ENCODE assay signal across 23 cellular contexts in the genomic region with DNA sequence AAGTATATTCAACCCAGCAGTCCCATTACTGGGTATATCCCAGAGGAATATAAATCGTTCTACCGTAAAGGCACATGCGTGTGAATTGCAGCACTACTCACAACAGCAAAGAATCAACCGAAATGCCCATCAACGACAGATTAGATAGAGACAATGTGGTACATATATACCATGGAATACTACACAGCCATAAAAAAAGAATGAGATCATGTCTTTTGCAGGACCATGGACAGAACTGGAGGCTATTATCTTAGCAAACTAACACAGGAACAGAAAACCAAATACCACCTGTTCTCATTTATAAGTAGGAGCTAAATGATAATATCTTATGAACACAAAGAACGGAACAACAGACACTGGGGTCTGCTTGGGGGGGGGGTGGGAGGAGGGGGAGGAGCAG. TPM values are rescaled to one million over a fixed set of nuclear protein-coding genes. Genes with fewer than 3 reads are reported as not detected.
DNase-seq lines count a peak whose midpoint lies in the region; ATAC-seq, FAIRE-seq and TF ChIP-seq lines count a peak whose summit lies in the region.
"Had no signal": no experiment of that assay in that cellular context is flagged by ENCODE, and none has a peak within 500 bp of the region (broad histone marks: within the 10 kb centered on the region; RNA-seq: fewer than 3 reads in every experiment).

No MANE protein-coding gene starts in this region.

- no peak overlapping the region for H3K23ac ChIP-seq in H9 (ENCODE audit: insufficient read length, low read depth, low read length)

- H3K9ac ChIP-seq in SK-N-SH (no peak overlapping the region), endothelial cell of umbilical vein (replicated peaks; ENCODE audit: extremely low read depth, insufficient read depth, low read length) (no peak overlapping the region), H9 (ENCODE audit: extremely low read depth, insufficient read length, low read length) (no peak overlapping the region)
- H3K9ac ChIP-seq: BLaER1 treated with 17β-estradiol and CSF1 and Interleukin-3, amounts not matched to agents 10 nM and 100 nM had no signal

- no peak overlapping the region for H3K27ac ChIP-seq in SK-N-SH (ENCODE audit: low read depth in 2 of 2, low read length in 1 of 2)
- H3K27ac ChIP-seq in HEK293 (ENCODE audit: extremely low read depth, low read depth, low read length): no peak overlapping the region
- H3K27ac ChIP-seq in endothelial cell of umbilical vein (ENCODE audit: insufficient read depth, low read depth, low read length): no peak overlapping the region
- H3K27ac ChIP-seq in H9 (ENCODE audit: insufficient read length, low read depth, low read length): no peak overlapping the region
- H3K27ac ChIP-seq: 22Rv1; BLaER1 treated with 17β-estradiol and CSF1 and Interleukin-3, amounts not matched to agents 10 nM and 100 nM had no signal

- dilution Hi-C loops in endothelial cell of umbilical vein (cut with MboI; ENCODE audit: extremely low pct_ligation_motif_present, low sequenced_read_pairs): no loop called here

- no peak for TF ChIP-seq RAD21 in SK-N-SH (IDR thresholded peaks at IDR 0.05; ENCODE audit: low read length)

- H3K4me3 ChIP-seq in SK-N-SH (ENCODE audit: low read depth in 2 of 2, low read length in 1 of 2) (no peak overlapping the region), HEK293 (ENCODE audit: low read depth, low read length) (no peak overlapping the region), endothelial cell of umbilical vein (replicated peaks in 1 of 3; ENCODE audit: insufficient read depth in 1 of 3, low read depth in 1 of 3, low read length in 3 of 3) (no peak overlapping the region)
- H3K4me3 ChIP-seq: BLaER1 treated with 17β-estradiol and CSF1 and Interleukin-3, amounts not matched to agents 10 nM and 100 nM; GM12878; HAP-1 had no signal

- no peak overlapping the region for H3K18ac ChIP-seq in H9 (ENCODE audit: insufficient read length, low read depth, low read length)

- DNase-seq in SK-N-SH (no peak), endothelial cell of umbilical vein (ENCODE audit: low read depth, low spot score) (no peak), NCI-H345 (lab: John Stamatoyannopoulos, UW) (no peak), H9 (no peak)
- DNase-seq: ACHN; AML-193; BE2C; CD4-positive, alpha-beta T cell; CD8-positive, alpha-beta memory T cell; DMS 273 treated with DMSO at 0.1 percent for 48 hours; DMS79; EL; GDM1 had no signal

- no peaks in the 10 kb centered on the region; the same call in 1 of the 2 replicates for H3K27me3 ChIP-seq in SK-N-SH (ENCODE audit: insufficient read depth)
- no peaks in the 10 kb centered on the region for H3K27me3 ChIP-seq in endothelial cell of umbilical vein (ENCODE audit: control insufficient read depth in 2 of 2, insufficient read depth in 2 of 2, low read length in 2 of 2)
- H3K27me3 ChIP-seq in H9 (ENCODE audit: insufficient read depth, low read length): no peaks in the 10 kb centered on the region
- H3K27me3 ChIP-seq: BLaER1 treated with 17β-estradiol and CSF1 and Interleukin-3, amounts not matched to agents 10 nM and 100 nM had no signal

- H3K79me1 ChIP-seq in H9 (ENCODE audit: insufficient read depth, low read depth, low read length, poor library complexity, severe bottlenecking): no peaks in the 10 kb centered on the region

- H3K27me3 Mint-ChIP-seq in H9 (ENCODE audit: low read depth): no peaks in the 10 kb centered on the region
- H3K27me3 Mint-ChIP-seq: CD4-positive, alpha-beta T cell had no signal

- no peak overlapping the region for H3T11ph ChIP-seq in H9 (ENCODE audit: low read length)

- H3K79me2 ChIP-seq in SK-N-SH (ENCODE audit: insufficient read depth): no peaks in the 10 kb centered on the region
- no peaks in the 10 kb centered on the region for H3K79me2 ChIP-seq in endothelial cell of umbilical vein (ENCODE audit: control insufficient read depth, insufficient read depth, low read length)
- no peaks in the 10 kb centered on the region for H3K79me2 ChIP-seq in H9 (ENCODE audit: insufficient read depth, low read length)

- H3K9me2 ChIP-seq in SK-N-SH: no peaks in the 10 kb centered on the region

- H3K36me3 ChIP-seq in SK-N-SH (replicated peaks in 1 of 2; ENCODE audit: control insufficient read depth in 1 of 2, insufficient read depth in 2 of 2, low read length in 1 of 2) (no peaks in the 10 kb centered on the region), HEK293 (ENCODE audit: control insufficient read depth in 2 of 2, insufficient read depth in 1 of 2, low read length in 2 of 2) (no peaks in the 10 kb centered on the region), endothelial cell of umbilical vein (ENCODE audit: control insufficient read depth in 2 of 2, extremely low read depth in 1 of 2, insufficient read depth in 2 of 2, low read length in 2 of 2) (no peaks in the 10 kb centered on the region)
- H3K36me3 ChIP-seq: BE2C; BLaER1 treated with 17β-estradiol and CSF1 and Interleukin-3, amounts not matched to agents 10 nM and 100 nM; HAP-1 had no signal

- no peak overlapping the region for H2BK12ac ChIP-seq in H9 (ENCODE audit: insufficient read length, low read depth, low read length)

- no peaks in the 10 kb centered on the region for H4K20me1 ChIP-seq in SK-N-SH (ENCODE audit: insufficient read depth)
- no peaks in the 10 kb centered on the region for H4K20me1 ChIP-seq in endothelial cell of umbilical vein (replicated peaks; ENCODE audit: control insufficient read depth, extremely low read depth, insufficient read depth, low read length)
- no peaks in the 10 kb centered on the region for H4K20me1 ChIP-seq in H9 (ENCODE audit: control insufficient read depth, insufficient read depth, insufficient read length)
- H4K20me1 ChIP-seq: BLaER1 treated with 17β-estradiol and CSF1 and Interleukin-3, amounts not matched to agents 10 nM and 100 nM had no signal

- 59% methylated on average over 6 of the region's 6 CpGs for WGBS in SK-N-SH (ENCODE audit: low lambda C conversion rate)
- no CpG with 5 or more reads among the region's 6 CpGs for WGBS in H9 (ENCODE audit: extremely low coverage, insufficient read length, low lambda C conversion rate)

- no peak overlapping the region for H2BK15ac ChIP-seq in H9 (ENCODE audit: low read depth, low read length)

- no peak overlapping the region for H2AFZ ChIP-seq in SK-N-SH (ENCODE audit: low read depth)
- no peak overlapping the region for H2AFZ ChIP-seq in endothelial cell of umbilical vein (ENCODE audit: low read depth, low read length)
- H2AFZ ChIP-seq in H9 (ENCODE audit: low read length): no peak overlapping the region

- H3K9me3 ChIP-seq in SK-N-SH (no peaks in the 10 kb centered on the region), HEK293 (ENCODE audit: control insufficient read depth, insufficient read depth, low read depth, low read length) (no peaks in the 10 kb centered on the region), endothelial cell of umbilical vein (replicated peaks; ENCODE audit: control insufficient read depth, insufficient read depth, low read length) (no peaks in the 10 kb centered on the region), H9 (ENCODE audit: control insufficient read depth, low read depth, low read length) (no peaks in the 10 kb centered on the region)
- H3K9me3 ChIP-seq: BE2C; BLaER1 treated with 17β-estradiol and CSF1 and Interleukin-3, amounts not matched to agents 10 nM and 100 nM; HAP-1 had no signal

- H3K4me3 Mint-ChIP-seq in H9: no peak overlapping the region
- H3K4me3 Mint-ChIP-seq: CD14-positive monocyte; CD4-positive, alpha-beta T cell; CD8-positive, alpha-beta memory T cell had no signal

- H3K4me2 ChIP-seq in SK-N-SH (no peak overlapping the region), endothelial cell of umbilical vein (ENCODE audit: insufficient read depth, low read length) (no peak overlapping the region), H9 (ENCODE audit: insufficient read depth, insufficient read length, low read length) (no peak overlapping the region)
- H3K4me2 ChIP-seq: BLaER1 treated with 17β-estradiol and CSF1 and Interleukin-3, amounts not matched to agents 10 nM and 100 nM had no signal

- H3K4me1 ChIP-seq in SK-N-SH (ENCODE audit: control insufficient read depth in 1 of 2, insufficient read depth in 2 of 2, low read depth in 1 of 2, low read length in 1 of 2) (no peaks in the 10 kb centered on the region), HEK293 (ENCODE audit: control insufficient read depth, insufficient read depth, low read length) (no peaks in the 10 kb centered on the region; the same call in 1 of the 2 replicates), endothelial cell of umbilical vein (ENCODE audit: control insufficient read depth, extremely low read depth, insufficient read depth, low read length) (no peaks in the 10 kb centered on the region), H9 (ENCODE audit: insufficient read depth, low read length) (no peaks in the 10 kb centered on the region)
- H3K4me1 ChIP-seq: BE2C, HAP-1 had no signal

- H3K4me1 Mint-ChIP-seq in H9: no peaks in the 10 kb centered on the region
- H3K4me1 Mint-ChIP-seq: CD8-positive, alpha-beta memory T cell had no signal

- intact Hi-C loops in endothelial cell of umbilical vein (cut with micrococcal nuclease): no loop called here

- ATAC-seq in SK-N-SH treated with all-trans-retinoic acid at 6 μM for 48 hours: no peak
- ATAC-seq: GM12878 had no signal

- H4K91ac ChIP-seq in H9 (ENCODE audit: insufficient read length, low read depth, low read length): no peak overlapping the region

- H2BK5ac ChIP-seq in H9 (ENCODE audit: insufficient read length, low read length): no peak overlapping the region

- TF ChIP-seq EP300 in SK-N-SH (IDR thresholded peaks at IDR 0.05; ENCODE audit: borderline replicate concordance in 1 of 2, low read depth in 1 of 2, low read length in 1 of 2): no peak

- CTCF ChIA-PET in SK-N-SH (lab: Yijun Ruan, JAX) (interaction anchor here (9.6 kb wide), 1 partner anchor 502 kb away, joined by 268 read pairs; no protein-coding TSS in a partner anchor), HEK293 (lab: Yijun Ruan, JAX) (interaction anchor here (1.0 kb wide), 1 partner anchor 333 kb away, joined by 3 read pairs; no protein-coding TSS in a partner anchor), endothelial cell of umbilical vein (lab: Charles Lee) (no interaction called here)

- H2BK20ac ChIP-seq in H9 (ENCODE audit: low read depth, low read length, poor library complexity, severe bottlenecking): no peak overlapping the region

- no peaks in the 10 kb centered on the region for H3F3A ChIP-seq in SK-N-SH (replicated peaks; ENCODE audit: insufficient read depth)

- TF ChIP-seq CTCF in SK-N-SH (IDR thresholded peaks at IDR 0.05) (no peak), HEK293 (tag by site-specific recombination; IDR thresholded peaks at IDR 0.05) (no peak), endothelial cell of umbilical vein (IDR thresholded peaks at IDR 0.05; ENCODE audit: extremely low read depth in 1 of 2, insufficient read depth in 1 of 2, low read depth in 1 of 2, low read length in 2 of 2) (no peak), H9 (conservative IDR thresholded peaks at IDR 0.05) (no peak)

- no peak overlapping the region for H2BK120ac ChIP-seq in H9 (ENCODE audit: low read depth, low read length, poor library complexity, severe bottlenecking)

- H3K9me3 Mint-ChIP-seq in H9: no peaks in the 10 kb centered on the region
- H3K9me3 Mint-ChIP-seq: CD14-positive monocyte; CD4-positive, alpha-beta T cell; CD8-positive, alpha-beta memory T cell had no signal

- no peak overlapping the region for H2AK5ac ChIP-seq in H9 (ENCODE audit: insufficient read length, low read length)

- FAIRE-seq in endothelial cell of umbilical vein (lab: Jason Lieb, UNC): peak; percentile 49
- FAIRE-seq: A204.1, D721Med, GM12878, GM18507 had no signal

- no peak overlapping the region for H4K8ac ChIP-seq in H9 (replicated peaks; ENCODE audit: insufficient read length, low read depth, low read length)

- H3K14ac ChIP-seq in H9 (ENCODE audit: insufficient read depth, low read length): no peak overlapping the region

- POLR2A ChIA-PET in SK-N-SH (lab: Yijun Ruan, JAX) (no interaction called here), HEK293 (lab: Yijun Ruan, JAX) (no interaction called here), endothelial cell of umbilical vein (lab: Charles Lee) (no interaction called here)

- no peak overlapping the region for H4K5ac ChIP-seq in H9 (ENCODE audit: insufficient read length, low read depth, low read length)

- no peaks in the 10 kb centered on the region for H3K23me2 ChIP-seq in H9 (ENCODE audit: insufficient read length, low read depth, low read length, poor library complexity, severe bottlenecking)

- no peaks in the 10 kb centered on the region for H3K36me3 Mint-ChIP-seq in H9 (ENCODE audit: insufficient read depth in 1 of 3, low read depth in 3 of 3)
- H3K36me3 Mint-ChIP-seq: CD14-positive monocyte; CD8-positive, alpha-beta memory T cell had no signal

- H3K9me1 ChIP-seq in endothelial cell of umbilical vein (replicated peaks; ENCODE audit: control insufficient read depth, extremely low read depth, insufficient read depth, low read length): no peaks in the 10 kb centered on the region

- no peak overlapping the region for H3K27ac Mint-ChIP-seq in H9
- H3K27ac Mint-ChIP-seq: CD14-positive monocyte; CD4-positive, alpha-beta T cell; CD8-positive, alpha-beta memory T cell had no signal

- no TSS peak for BruUV-seq in endothelial cell of umbilical vein (replicated peaks; lab: Mats Ljungman, UMichigan)

- no peak overlapping the region for H3K56ac ChIP-seq in H9 (ENCODE audit: insufficient read length, low read depth, low read length)

- H3K4ac ChIP-seq in H9 (ENCODE audit: low read depth, low read length): no peak overlapping the region

- TF ChIP-seq POLR2A in endothelial cell of umbilical vein (IDR thresholded peaks at IDR 0.05; ENCODE audit: low read depth, low read length): no peak

RNA-seq across cellular contexts. Expression of a gene that starts 44.3 kb away (rescaled TPM):
- polyA plus RNA-seq in SK-N-SH (2012; rRNA removed): 30.8 and 31.6 TPM in 2 replicates
- 41.7 and 50.6 TPM in 2 replicates for polyA plus RNA-seq in SK-N-SH (2012; cell fraction: cytosol; rRNA removed)
- 22.7 and 25.5 TPM in 2 replicates for polyA plus RNA-seq in SK-N-SH (2012; cell fraction: nucleus; rRNA removed)
- 29.0 and 32.1 TPM in 2 replicates for total RNA-seq in endothelial cell of umbilical vein
- polyA plus RNA-seq in endothelial cell of umbilical vein: 13.7 and 21.3 TPM in 2 replicates
- 28.4 and 30.4 TPM in 2 replicates for polyA plus RNA-seq in endothelial cell of umbilical vein (2011; cell fraction: cytosol; rRNA removed)
- 20.2 and 27.8 TPM in 2 replicates for polyA plus RNA-seq in endothelial cell of umbilical vein (2011; cell fraction: nucleus; rRNA removed)
- 32.8 and 43.3 TPM in 2 replicates for polyA plus RNA-seq in endothelial cell of umbilical vein (2012)
- 14.9 and 19.2 TPM in 2 replicates for polyA minus RNA-seq in endothelial cell of umbilical vein
- 15.2 TPM for polyA minus RNA-seq in endothelial cell of umbilical vein (2011; cell fraction: cytosol; rRNA and poly(A)+ RNA removed)
- 22.0 and 23.4 TPM in 2 replicates for polyA minus RNA-seq in endothelial cell of umbilical vein (2011; cell fraction: nucleus; rRNA and poly(A)+ RNA removed)
- total RNA-seq in H9 (2021): 56.7 and 58.3 TPM in 2 replicates

RNA-seq across cellular contexts. Expression of a gene that starts 47.4 kb away (rescaled TPM):
- polyA plus RNA-seq in SK-N-SH (2012; rRNA removed): 5.3 and 5.8 TPM in 2 replicates
- polyA plus RNA-seq in SK-N-SH (2012; cell fraction: cytosol; rRNA removed): 7.4 and 9.4 TPM in 2 replicates
- polyA plus RNA-seq in SK-N-SH (2012; cell fraction: nucleus; rRNA removed): 5.2 and 6.0 TPM in 2 replicates
- 43.2 and 51.8 TPM in 2 replicates for total RNA-seq in endothelial cell of umbilical vein
- 9.5 and 14.5 TPM in 2 replicates for polyA plus RNA-seq in endothelial cell of umbilical vein
- 19.3 and 25.8 TPM in 2 replicates for polyA plus RNA-seq in endothelial cell of umbilical vein (2011; cell fraction: cytosol; rRNA removed)
- polyA plus RNA-seq in endothelial cell of umbilical vein (2011; cell fraction: nucleus; rRNA removed): 24.6 and 42.4 TPM in 2 replicates
- 30.7 and 38.5 TPM in 2 replicates for polyA plus RNA-seq in endothelial cell of umbilical vein (2012)
- 21.0 and 29.4 TPM in 2 replicates for polyA minus RNA-seq in endothelial cell of umbilical vein
- polyA minus RNA-seq in endothelial cell of umbilical vein (2011; cell fraction: cytosol; rRNA and poly(A)+ RNA removed): 13.4 TPM
- 38.2 and 42.8 TPM in 2 replicates for polyA minus RNA-seq in endothelial cell of umbilical vein (2011; cell fraction: nucleus; rRNA and poly(A)+ RNA removed)
- total RNA-seq in H9 (2021): 120 and 126 TPM in 2 replicates
